10 cellular contexts compared by ENCODE assay signal in the genomic region with DNA sequence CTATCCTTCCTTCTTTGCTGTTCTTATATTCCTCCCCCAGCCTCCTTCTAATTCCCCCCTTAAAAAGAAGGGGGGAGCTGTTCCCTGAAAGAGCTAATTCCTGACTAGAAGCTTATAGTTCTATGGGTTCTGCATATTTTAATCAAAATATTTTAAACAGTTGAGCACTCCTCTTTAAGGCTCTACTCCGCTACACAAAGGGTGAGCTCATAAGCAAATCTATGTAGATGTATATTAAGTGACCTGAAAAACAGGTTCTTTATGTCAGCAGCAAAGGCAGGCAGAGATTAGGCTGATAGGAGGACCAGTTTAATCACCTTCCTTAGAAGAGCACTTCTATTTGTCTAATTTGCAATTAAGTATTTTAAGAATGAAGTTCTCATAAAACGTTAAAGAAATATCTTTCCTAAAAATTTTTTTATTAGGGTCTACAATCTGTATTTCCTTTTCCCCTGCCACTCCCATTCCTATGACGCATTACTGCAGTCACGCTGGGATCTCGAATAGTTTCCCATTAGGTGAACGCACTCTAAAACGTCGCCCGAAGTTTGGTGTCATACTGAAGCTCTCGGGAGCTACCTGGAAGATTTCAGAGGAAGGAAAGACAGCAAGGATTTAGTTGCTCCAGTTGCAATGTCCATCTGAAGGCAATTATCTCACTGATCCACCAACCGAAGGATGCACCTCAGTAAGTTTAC. TPM values are rescaled to one million over a fixed set of nuclear protein-coding genes. Genes with fewer than 3 reads are reported as not detected.
A peak's percentile ranks its signal among the peaks of the same experiment; 100 is the strongest.
DNase-seq lines count a peak whose midpoint lies in the region; FAIRE-seq and TF ChIP-seq lines count a peak whose summit lies in the region.
"Had no signal": no experiment of that assay in that cellular context is flagged by ENCODE, and none has a peak within 500 bp of the region (broad histone marks: within the 10 kb centered on the region; RNA-seq: fewer than 3 reads in every experiment).

No MANE protein-coding gene starts in this region.

- POLR2A ChIA-PET in AG04449 (lab: Yijun Ruan, JAX) (interaction anchor here (0.6 kb wide), 1 partner anchor 411 kb away, joined by 3 read pairs; no protein-coding TSS in a partner anchor), A673 (lab: Charles Lee; ENCODE audit: low non-redundant PET) (interaction anchor here (0.6 kb wide), 1 partner anchor 8 kb away, joined by 4 read pairs; no protein-coding TSS in a partner anchor)

- BruUV-seq in A673 (replicated peaks; lab: Mats Ljungman, UMichigan) = no TSS peak

- H3K36me3 ChIP-seq in muscle layer of duodenum (ENCODE audit: control insufficient read depth in 1 of 2, insufficient read depth in 2 of 2, low read length in 2 of 2) (no peaks in the 10 kb centered on the region), A673 (ENCODE audit: insufficient read depth, low read length, poor library complexity, severe bottlenecking) (no peaks in the 10 kb centered on the region)

- H3K9me3 ChIP-seq in muscle layer of duodenum (ENCODE audit: control insufficient read depth in 1 of 2, low read length in 2 of 2) (no peaks in the 10 kb centered on the region), A673 (ENCODE audit: low read depth, low read length, poor library complexity, severe bottlenecking) (no peaks in the 10 kb centered on the region)

- DNase-seq in AG04449 (ENCODE audit: low read depth, low spot score) (no peak), NCI-H526 (lab: John Stamatoyannopoulos, UW) (peak; percentile 95), epithelial cell of esophagus (ENCODE audit: low read depth) (peak; percentile 78), A673 (ENCODE audit: low spot score) (no peak), NCI-H1694 treated with DMSO at 0.1 percent for 48 hours (lab: John Stamatoyannopoulos, UW) (no peak), D721Med (ENCODE audit: insufficient read length, low spot score) (no peak), pons (ENCODE audit: low spot score) (no peak)
- DNase-seq: central memory CD4-positive, alpha-beta T cell; naive thymus-derived CD8-positive, alpha-beta T cell had no signal

- intact Hi-C loops in A673 (cut with micrococcal nuclease; ENCODE audit: unreplicated experiment) = loop anchor here (10.0 kb wide), 3 partner anchors 536 to 1756 kb away; no protein-coding TSS in a partner anchor

- FAIRE-seq in D721Med (lab: Jason Lieb, UNC) = no peak

- peaks cover 0 to 20% of the 10 kb centered on the region in 2 donors for H3K4me1 ChIP-seq in muscle layer of duodenum (ENCODE audit: control insufficient read depth in 1 of 2, insufficient read depth in 2 of 2, low read length in 2 of 2)
- H3K4me1 ChIP-seq in A673 (ENCODE audit: insufficient read depth, low read length, poor library complexity, severe bottlenecking) = no peaks in the 10 kb centered on the region

- peak overlapping the region; percentile 35 for H3K27ac ChIP-seq in muscle layer of duodenum (ENCODE audit: low read length)
- H3K27ac ChIP-seq in A673 (ENCODE audit: low read depth, low read length, poor library complexity, severe bottlenecking) = no peak overlapping the region

- CTCF ChIA-PET in AG04449 (lab: Yijun Ruan, JAX) (interaction anchor here (0.7 to 2.1 kb wide), 5 partner anchors 10 to 1959 kb away, joined by 3 to 7 read pairs (median 4); no protein-coding TSS in a partner anchor), A673 (lab: Charles Lee) (no interaction called here)

- H3K27me3 ChIP-seq in muscle layer of duodenum (ENCODE audit: low read depth, low read length) = no peaks in the 10 kb centered on the region
- H3K27me3 ChIP-seq in A673 (replicated peaks; ENCODE audit: insufficient read depth, low read depth, low read length, poor library complexity) = peaks cover 58% of the 10 kb centered on the region

- TF ChIP-seq CTCF in AG04449 (IDR thresholded peaks at IDR 0.05; ENCODE audit: insufficient read depth, low read length, missing control alignments) = no peak
- no peak for TF ChIP-seq CTCF in epithelial cell of esophagus (IDR thresholded peaks at IDR 0.05; ENCODE audit: insufficient read depth, low read depth, low read length, missing control alignments)
- no peak for TF ChIP-seq CTCF in A673 (conservative IDR thresholded peaks at IDR 0.05; ENCODE audit: low read depth, low read length)
- TF ChIP-seq CTCF in D721Med (IDR thresholded peaks at IDR 0.05; ENCODE audit: insufficient read depth, missing control alignments) = no peak

- H3K4me3 ChIP-seq in AG04449 (ENCODE audit: low read depth, low read length) = peak overlapping the region; percentile 85
- peak overlapping the region; percentile 92 for H3K4me3 ChIP-seq in epithelial cell of esophagus (ENCODE audit: low read length)
- H3K4me3 ChIP-seq in muscle layer of duodenum (ENCODE audit: low read depth in 1 of 2, low read length in 2 of 2) = peak overlapping the region; percentile 10 to 75
- no peak overlapping the region for H3K4me3 ChIP-seq in A673 (ENCODE audit: low read depth, low read length, poor library complexity, severe bottlenecking)

RNA-seq across cellular contexts. Expression of a gene that starts 5.1 kb away (rescaled TPM):
- 2.2 and 5.2 TPM in 2 replicates for total RNA-seq in A673 (2021)

RNA-seq across cellular contexts. Expression of a gene that starts 37.6 kb away (rescaled TPM):
- 66.5 and 73.8 TPM in 2 replicates for total RNA-seq in A673 (2021)

Comparison
In these comparisons a context has a peak if more than half of its experiments do, and no peak if none do; other contexts are left out.
1. DNase-seq: peak in NCI-H526 (2 of 2) and epithelial cell of esophagus (single experiment); none in AG04449 (single experiment), A673 (single experiment), NCI-H1694 treated with DMSO at 0.1 percent for 48 hours (single experiment), D721Med (single experiment) and pons (single experiment).